ENCODE assay signal across 1 cellular context in the genomic region with DNA sequence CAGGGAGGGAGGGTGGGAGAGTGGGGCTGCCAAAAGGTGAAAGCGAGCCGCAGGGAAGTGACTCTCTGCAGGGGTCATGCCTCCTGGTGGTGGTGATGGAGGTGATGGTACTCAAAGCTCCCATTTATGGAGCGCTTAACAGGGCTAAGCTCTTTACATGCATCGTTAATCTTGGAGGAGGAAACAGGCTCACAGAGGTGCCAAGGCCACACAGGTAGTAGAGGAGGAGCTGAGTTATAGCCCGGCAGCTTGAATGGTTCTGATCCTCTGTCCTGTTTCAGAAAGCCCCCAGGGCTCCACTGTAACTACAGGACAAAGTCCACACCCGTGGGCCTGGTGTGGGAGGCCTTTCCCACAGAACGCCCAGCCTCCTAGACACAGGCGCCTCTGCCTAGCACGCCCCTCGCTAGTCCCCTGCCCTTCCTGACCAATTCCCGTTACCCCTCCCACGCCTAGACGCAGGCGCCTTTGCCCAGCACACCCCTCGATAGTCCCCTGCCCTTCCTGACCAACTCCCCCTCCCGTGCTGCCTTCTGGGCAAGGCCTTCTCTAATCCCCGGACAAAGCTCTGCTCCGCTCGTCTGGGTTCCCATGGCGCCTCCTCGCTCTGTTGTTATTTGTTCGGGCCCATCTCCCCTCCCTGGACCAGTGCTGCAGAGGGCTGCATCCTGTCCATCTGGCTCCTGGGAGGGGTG.
TF ChIP-seq lines count a peak whose summit lies in the region.

No MANE protein-coding gene starts in this region.

TF ChIP-seq in GM23338, 12 proteins besides CTCF, POLR2A, EP300 and RAD21 (continued from another document):
- TF ChIP-seq, protein P1, sequence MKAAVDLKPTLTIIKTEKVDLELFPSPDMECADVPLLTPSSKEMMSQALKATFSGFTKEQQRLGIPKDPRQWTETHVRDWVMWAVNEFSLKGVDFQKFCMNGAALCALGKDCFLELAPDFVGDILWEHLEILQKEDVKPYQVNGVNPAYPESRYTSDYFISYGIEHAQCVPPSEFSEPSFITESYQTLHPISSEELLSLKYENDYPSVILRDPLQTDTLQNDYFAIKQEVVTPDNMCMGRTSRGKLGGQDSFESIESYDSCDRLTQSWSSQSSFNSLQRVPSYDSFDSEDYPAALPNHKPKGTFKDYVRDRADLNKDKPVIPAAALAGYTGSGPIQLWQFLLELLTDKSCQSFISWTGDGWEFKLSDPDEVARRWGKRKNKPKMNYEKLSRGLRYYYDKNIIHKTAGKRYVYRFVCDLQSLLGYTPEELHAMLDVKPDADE (IDR thresholded peaks at IDR 0.05), result no peak
- TF ChIP-seq, protein P2, sequence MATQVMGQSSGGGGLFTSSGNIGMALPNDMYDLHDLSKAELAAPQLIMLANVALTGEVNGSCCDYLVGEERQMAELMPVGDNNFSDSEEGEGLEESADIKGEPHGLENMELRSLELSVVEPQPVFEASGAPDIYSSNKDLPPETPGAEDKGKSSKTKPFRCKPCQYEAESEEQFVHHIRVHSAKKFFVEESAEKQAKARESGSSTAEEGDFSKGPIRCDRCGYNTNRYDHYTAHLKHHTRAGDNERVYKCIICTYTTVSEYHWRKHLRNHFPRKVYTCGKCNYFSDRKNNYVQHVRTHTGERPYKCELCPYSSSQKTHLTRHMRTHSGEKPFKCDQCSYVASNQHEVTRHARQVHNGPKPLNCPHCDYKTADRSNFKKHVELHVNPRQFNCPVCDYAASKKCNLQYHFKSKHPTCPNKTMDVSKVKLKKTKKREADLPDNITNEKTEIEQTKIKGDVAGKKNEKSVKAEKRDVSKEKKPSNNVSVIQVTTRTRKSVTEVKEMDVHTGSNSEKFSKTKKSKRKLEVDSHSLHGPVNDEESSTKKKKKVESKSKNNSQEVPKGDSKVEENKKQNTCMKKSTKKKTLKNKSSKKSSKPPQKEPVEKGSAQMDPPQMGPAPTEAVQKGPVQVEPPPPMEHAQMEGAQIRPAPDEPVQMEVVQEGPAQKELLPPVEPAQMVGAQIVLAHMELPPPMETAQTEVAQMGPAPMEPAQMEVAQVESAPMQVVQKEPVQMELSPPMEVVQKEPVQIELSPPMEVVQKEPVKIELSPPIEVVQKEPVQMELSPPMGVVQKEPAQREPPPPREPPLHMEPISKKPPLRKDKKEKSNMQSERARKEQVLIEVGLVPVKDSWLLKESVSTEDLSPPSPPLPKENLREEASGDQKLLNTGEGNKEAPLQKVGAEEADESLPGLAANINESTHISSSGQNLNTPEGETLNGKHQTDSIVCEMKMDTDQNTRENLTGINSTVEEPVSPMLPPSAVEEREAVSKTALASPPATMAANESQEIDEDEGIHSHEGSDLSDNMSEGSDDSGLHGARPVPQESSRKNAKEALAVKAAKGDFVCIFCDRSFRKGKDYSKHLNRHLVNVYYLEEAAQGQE (IDR thresholded peaks at IDR 0.05; ENCODE audit: unreplicated experiment), result no peak
- no peak for TF ChIP-seq EZH2phosphoT487 (IDR thresholded peaks at IDR 0.05; ENCODE audit: unreplicated experiment)
